Comparison of ENCODE assay signal across 15 cellular contexts in genomic region chr3:5210926-5211325, GRCh38. TPM values are rescaled to one million over a fixed set of nuclear protein-coding genes. Genes with fewer than 3 reads are reported as not detected.
DNase-seq lines count a peak whose midpoint lies in the region; ATAC-seq and TF ChIP-seq lines count a peak whose summit lies in the region.
"Had no signal": no experiment of that assay in that cellular context is flagged by ENCODE, and none has a peak within 500 bp of the region (broad histone marks: within the 10 kb centered on the region; RNA-seq: fewer than 3 reads in every experiment).

No MANE protein-coding gene starts in this region.

- no peaks in the 10 kb centered on the region for H3K9me2 ChIP-seq in hepatocyte (replicated peaks; ENCODE audit: insufficient read depth)

- H4K20me1 ChIP-seq in hepatocyte (ENCODE audit: insufficient read depth, poor library complexity, severe bottlenecking): no peaks in the 10 kb centered on the region

- H3K27me3 ChIP-seq in hepatocyte: no peaks in the 10 kb centered on the region
- H3K27me3 ChIP-seq: BLaER1, SJCRH30 had no signal

- ATAC-seq in activated T-cell treated with anti-CD3 and anti-CD28 coated beads, Interleukin-2, amount 50 U/mL, for 4 hours: no peak
- no peak for ATAC-seq in stimulated activated memory B cell treated with anti-CD40 and anti-IgM and Interleukin-4, amounts not matched to agents 10 μg/mL and 1 μg/mL and 100 μg/mL, for 72 hours

- peaks cover 21% of the 10 kb centered on the region for H3K4me1 Mint-ChIP-seq in activated T-cell treated with anti-CD3 and anti-CD28 coated beads, Interleukin-2, amount 50 U/mL, for 24 hours (ENCODE audit: low read depth)
- H3K4me1 Mint-ChIP-seq in activated T-cell treated with anti-CD3 and anti-CD28 coated beads, Interleukin-2, amount 50 U/mL, for 4 hours (ENCODE audit: low read depth): peaks cover 5% of the 10 kb centered on the region
- peaks cover 34% of the 10 kb centered on the region for H3K4me1 Mint-ChIP-seq in stimulated activated memory B cell treated with anti-CD40 and anti-IgM and Interleukin-4, amounts not matched to agents 10 μg/mL and 1 μg/mL and 100 μg/mL, for 72 hours

- 79% methylated on average over 5 of the region's 5 CpGs for WGBS in hepatocyte (ENCODE audit: low lambda C conversion rate, missing lambda C conversion rate)

- no peaks in the 10 kb centered on the region for H3K27me3 Mint-ChIP-seq in activated T-cell treated with anti-CD3 and anti-CD28 coated beads, Interleukin-2, amount 50 U/mL, for 24 hours
- H3K27me3 Mint-ChIP-seq in activated T-cell treated with anti-CD3 and anti-CD28 coated beads, Interleukin-2, amount 50 U/mL, for 4 hours (ENCODE audit: low read depth): no peaks in the 10 kb centered on the region
- no peaks in the 10 kb centered on the region for H3K27me3 Mint-ChIP-seq in stimulated activated memory B cell treated with anti-CD40 and anti-IgM and Interleukin-4, amounts not matched to agents 10 μg/mL and 1 μg/mL and 100 μg/mL, for 72 hours
- H3K27me3 Mint-ChIP-seq: CD8-positive, alpha-beta memory T cell had no signal

- H3K9me3 Mint-ChIP-seq in activated T-cell treated with anti-CD3 and anti-CD28 coated beads, Interleukin-2, amount 50 U/mL, for 24 hours: no peaks in the 10 kb centered on the region
- no peaks in the 10 kb centered on the region for H3K9me3 Mint-ChIP-seq in activated T-cell treated with anti-CD3 and anti-CD28 coated beads, Interleukin-2, amount 50 U/mL, for 4 hours
- no peaks in the 10 kb centered on the region for H3K9me3 Mint-ChIP-seq in stimulated activated memory B cell treated with anti-CD40 and anti-IgM and Interleukin-4, amounts not matched to agents 10 μg/mL and 1 μg/mL and 100 μg/mL, for 72 hours
- H3K9me3 Mint-ChIP-seq: CD8-positive, alpha-beta memory T cell had no signal

- TF ChIP-seq CTCF in hepatocyte (IDR thresholded peaks at IDR 0.05; ENCODE audit: poor library complexity): no peak

- H3K27ac ChIP-seq in hepatocyte: peak overlapping the region; percentile 61
- H3K27ac ChIP-seq: BLaER1, KMS-11, SJCRH30 had no signal

- H3K79me2 ChIP-seq in hepatocyte: no peaks in the 10 kb centered on the region

- H3K9me3 ChIP-seq in hepatocyte (ENCODE audit: low read depth): no peaks in the 10 kb centered on the region
- H3K9me3 ChIP-seq: BLaER1, SJCRH30 had no signal

- H3K4me1 ChIP-seq in hepatocyte (ENCODE audit: insufficient read depth): no peaks in the 10 kb centered on the region
- H3K4me1 ChIP-seq: SJCRH30 had no signal

- no peak overlapping the region for H2AFZ ChIP-seq in hepatocyte

- peaks cover 10% of the 10 kb centered on the region for H3K36me3 ChIP-seq in hepatocyte (replicated peaks; ENCODE audit: insufficient read depth, low read depth)

- peak overlapping the region; percentile 66 for H3K27ac Mint-ChIP-seq in activated T-cell treated with anti-CD3 and anti-CD28 coated beads, Interleukin-2, amount 50 U/mL, for 24 hours
- peak overlapping the region; percentile 61 for H3K27ac Mint-ChIP-seq in stimulated activated memory B cell treated with anti-CD40 and anti-IgM and Interleukin-4, amounts not matched to agents 10 μg/mL and 1 μg/mL and 100 μg/mL, for 72 hours

- no peak overlapping the region for H3K4me3 ChIP-seq in hepatocyte
- H3K4me3 ChIP-seq: BLaER1, SJCRH30 had no signal

- no peak for DNase-seq in activated T-cell treated with anti-CD3 and anti-CD28 coated beads, Interleukin-2, amount 50 U/mL, for 24 hours
- DNase-seq in activated T-cell treated with anti-CD3 and anti-CD28 coated beads, Interleukin-2, amount 50 U/mL, for 4 hours: no peak
- DNase-seq in NCI-H748 (lab: John Stamatoyannopoulos, UW; ENCODE audit: unreplicated experiment) (peak; percentile 94), hepatocyte (ENCODE audit: low spot score) (peak; percentile 50), DMS114 treated with DMSO at 0.1 percent for 48 hours (lab: John Stamatoyannopoulos, UW; ENCODE audit: unreplicated experiment) (no peak), germinal center (ENCODE audit: low spot score) (no peak), NCI-H1694 treated with DMSO at 0.1 percent for 48 hours (lab: John Stamatoyannopoulos, UW) (no peak)
- DNase-seq: CD8-positive, alpha-beta memory T cell; H9; NCI-H1417 treated with DMSO at 0.1 percent for 48 hours; NCI-H524; SJCRH30 had no signal

- H3K36me3 Mint-ChIP-seq in activated T-cell treated with anti-CD3 and anti-CD28 coated beads, Interleukin-2, amount 50 U/mL, for 24 hours (ENCODE audit: low read depth): peaks cover 98% of the 10 kb centered on the region
- H3K36me3 Mint-ChIP-seq in activated T-cell treated with anti-CD3 and anti-CD28 coated beads, Interleukin-2, amount 50 U/mL, for 4 hours (ENCODE audit: insufficient read depth): peaks cover 84% of the 10 kb centered on the region
- peaks cover 95% of the 10 kb centered on the region for H3K36me3 Mint-ChIP-seq in stimulated activated memory B cell treated with anti-CD40 and anti-IgM and Interleukin-4, amounts not matched to agents 10 μg/mL and 1 μg/mL and 100 μg/mL, for 72 hours

- no peak overlapping the region for H3K4me3 Mint-ChIP-seq in activated T-cell treated with anti-CD3 and anti-CD28 coated beads, Interleukin-2, amount 50 U/mL, for 24 hours
- H3K4me3 Mint-ChIP-seq in activated T-cell treated with anti-CD3 and anti-CD28 coated beads, Interleukin-2, amount 50 U/mL, for 4 hours: no peak overlapping the region
- H3K4me3 Mint-ChIP-seq in stimulated activated memory B cell treated with anti-CD40 and anti-IgM and Interleukin-4, amounts not matched to agents 10 μg/mL and 1 μg/mL and 100 μg/mL, for 72 hours: no peak overlapping the region
- H3K4me3 Mint-ChIP-seq: CD8-positive, alpha-beta memory T cell; H9 had no signal

- H3K4me2 ChIP-seq in hepatocyte: no peak overlapping the region
- H3K4me2 ChIP-seq: KMS-11 had no signal

RNA-seq across cellular contexts. Expression of gene EDEM1, which starts 23.4 kb away (rescaled TPM):
- 100 to 1,000 TPM in 1 of 3 donors, 10 to 100 TPM in 2; 94.0 to 138 (median 97.2) TPM for total RNA-seq in activated T-cell treated with anti-CD3 and anti-CD28 coated beads, Interleukin-2, amount 50 U/mL, for 4 hours
- 39.2 and 58.3 TPM in 2 replicates for total RNA-seq in hepatocyte
- polyA plus RNA-seq in hepatocyte: 18.5 and 22.6 TPM in 2 replicates

Comparison
In these comparisons a context has a peak if more than half of its experiments do, and no peak if none do; other contexts are left out.
1. DNase-seq: peak in NCI-H748 (single experiment) and hepatocyte (single experiment); none in activated T-cell treated with anti-CD3 and anti-CD28 coated beads, Interleukin-2, amount 50 U/mL, for 24 hours (single experiment), activated T-cell treated with anti-CD3 and anti-CD28 coated beads, Interleukin-2, amount 50 U/mL, for 4 hours (single experiment), DMS114 treated with DMSO at 0.1 percent for 48 hours (single experiment), germinal center (single experiment) and NCI-H1694 treated with DMSO at 0.1 percent for 48 hours (single experiment).